Comparison of ENCODE assay signal across 19 cellular contexts in the genomic region with DNA sequence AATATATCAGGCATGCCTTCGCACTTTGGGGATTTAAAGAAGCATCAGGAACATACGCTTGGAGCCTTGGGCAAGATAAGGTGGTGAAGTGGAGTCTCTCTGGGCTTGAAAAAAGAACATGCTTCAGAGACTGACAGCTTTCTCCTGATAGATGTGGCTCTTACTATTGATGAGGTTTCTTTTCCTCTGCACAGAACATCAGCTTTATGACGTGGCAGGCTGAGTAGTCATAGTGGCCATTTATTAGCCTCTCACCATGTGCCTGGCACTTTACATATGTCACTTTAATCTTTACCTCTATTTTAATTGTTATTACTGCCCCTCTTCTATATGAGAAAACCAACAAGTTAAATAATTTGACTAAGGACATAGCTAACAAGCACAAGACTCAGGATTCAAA.
"Had no signal": no experiment of that assay in that cellular context is flagged by ENCODE, and none has a peak within 500 bp of the region (broad histone marks: within the 10 kb centered on the region; RNA-seq: fewer than 3 reads in every experiment).

No MANE protein-coding gene starts in this region.

- H3K27me3 ChIP-seq: colonic mucosa, pancreas, sigmoid colon, spleen, upper lobe of left lung had no signal

- H3K4me3 Mint-ChIP-seq: activated CD4-positive, alpha-beta memory T cell treated with anti-CD3 and anti-CD28 coated beads for 36 hours; activated T-cell treated with anti-CD3 and anti-CD28 coated beads, Interleukin-2, amount 50 U/mL, for 4 hours; brain; memory B cell; naive thymus-derived CD8-positive, alpha-beta T cell; stimulated activated naive CD8-positive, alpha-beta T cell treated with anti-CD3 and anti-CD28 coated beads, Interleukin-15, amount 100 ng/mL, for 72 hours had no signal

- H3K9me3 ChIP-seq: colonic mucosa, left ventricle myocardium inferior, pancreas, sigmoid colon, spleen, upper lobe of left lung had no signal

- H3K9me3 Mint-ChIP-seq: activated CD4-positive, alpha-beta memory T cell treated with anti-CD3 and anti-CD28 coated beads for 36 hours; activated naive CD4-positive, alpha-beta T cell treated with anti-CD3 and anti-CD28 coated beads, Interleukin-2, amount 50 U/mL, for 72 hours; activated T-cell treated with anti-CD3 and anti-CD28 coated beads, Interleukin-2, amount 50 U/mL, for 4 hours; memory B cell; stimulated activated naive CD8-positive, alpha-beta T cell treated with anti-CD3 and anti-CD28 coated beads, Interleukin-15, amount 100 ng/mL, for 72 hours had no signal

- H3K4me3 ChIP-seq: colonic mucosa, left ventricle myocardium inferior, pancreas, sigmoid colon, spleen, upper lobe of left lung had no signal

- ATAC-seq: activated T-cell treated with anti-CD3 and anti-CD28 coated beads, Interleukin-2, amount 50 U/mL, for 4 hours; naive thymus-derived CD8-positive, alpha-beta T cell; stimulated activated naive CD8-positive, alpha-beta T cell treated with anti-CD3 and anti-CD28 coated beads, Interleukin-15, amount 100 ng/mL, for 72 hours had no signal

- DNase-seq: activated CD4-positive, alpha-beta memory T cell treated with anti-CD3 and anti-CD28 coated beads for 36 hours; activated gamma-delta T cell; activated T-cell treated with anti-CD3 and anti-CD28 coated beads, Interleukin-2, amount 50 U/mL, for 4 hours; amygdala; central memory CD4-positive, alpha-beta T cell; colonic mucosa; foreskin fibroblast; glutamatergic neuron; hypothalamus; left ventricle myocardium inferior; naive thymus-derived CD8-positive, alpha-beta T cell; pancreas; sigmoid colon; spleen; stimulated activated naive CD8-positive, alpha-beta T cell treated with anti-CD3 and anti-CD28 coated beads, Interleukin-15, amount 100 ng/mL, for 72 hours; upper lobe of left lung had no signal

- H3K36me3 Mint-ChIP-seq: activated CD4-positive, alpha-beta memory T cell treated with anti-CD3 and anti-CD28 coated beads for 36 hours; activated naive CD4-positive, alpha-beta T cell treated with anti-CD3 and anti-CD28 coated beads, Interleukin-2, amount 50 U/mL, for 72 hours; brain; memory B cell; naive thymus-derived CD8-positive, alpha-beta T cell had no signal

- H3K4me1 ChIP-seq: colonic mucosa, left ventricle myocardium inferior, pancreas, sigmoid colon, spleen, upper lobe of left lung had no signal

- H3K4me1 Mint-ChIP-seq: brain; memory B cell; naive thymus-derived CD8-positive, alpha-beta T cell; stimulated activated naive CD8-positive, alpha-beta T cell treated with anti-CD3 and anti-CD28 coated beads, Interleukin-15, amount 100 ng/mL, for 72 hours had no signal

- H3K27ac Mint-ChIP-seq: activated CD4-positive, alpha-beta memory T cell treated with anti-CD3 and anti-CD28 coated beads for 36 hours; activated naive CD4-positive, alpha-beta T cell treated with anti-CD3 and anti-CD28 coated beads, Interleukin-2, amount 50 U/mL, for 72 hours; brain; memory B cell; naive thymus-derived CD8-positive, alpha-beta T cell; stimulated activated naive CD8-positive, alpha-beta T cell treated with anti-CD3 and anti-CD28 coated beads, Interleukin-15, amount 100 ng/mL, for 72 hours had no signal

- H3K36me3 ChIP-seq: colonic mucosa, left ventricle myocardium inferior, pancreas, sigmoid colon, spleen, upper lobe of left lung had no signal
